ENCODE assay signal across 31 cellular contexts in the genomic region with DNA sequence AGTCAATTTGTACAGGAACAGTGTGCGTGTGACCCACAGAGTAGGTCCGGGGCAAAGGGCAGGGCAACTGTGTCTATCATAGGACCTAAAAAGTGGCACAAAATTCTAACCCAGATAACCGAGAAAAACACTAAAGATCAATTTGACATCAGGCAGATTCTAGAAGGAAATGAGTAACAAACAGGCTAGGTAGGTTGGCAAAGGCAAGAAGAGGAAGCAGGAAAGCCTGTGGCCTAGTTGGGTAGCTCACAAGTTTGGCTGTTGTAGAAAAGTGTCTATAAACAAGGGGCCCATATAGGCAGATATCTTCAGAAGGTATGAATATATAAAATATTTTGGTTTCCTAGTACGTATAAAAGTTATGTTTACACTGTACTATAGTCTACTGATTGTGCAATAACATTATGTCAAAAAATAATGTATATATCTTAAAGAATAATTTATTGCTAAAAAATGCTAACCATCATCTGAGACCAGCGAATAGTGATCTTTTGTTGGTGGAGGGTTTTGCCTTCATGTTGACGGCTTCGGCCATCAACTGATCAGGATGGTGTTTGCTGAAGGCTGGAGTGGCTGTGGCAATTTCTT. TPM values are rescaled to one million over a fixed set of nuclear protein-coding genes. Genes with fewer than 3 reads are reported as not detected.
DNase-seq lines count a peak whose midpoint lies in the region; ATAC-seq and TF ChIP-seq lines count a peak whose summit lies in the region.
"Had no signal": no experiment of that assay in that cellular context is flagged by ENCODE, and none has a peak within 500 bp of the region (broad histone marks: within the 10 kb centered on the region; RNA-seq: fewer than 3 reads in every experiment).

No MANE protein-coding gene starts in this region.

- WGBS in IMR-90 (ENCODE audit: extremely low coverage in 2 of 2, insufficient read length in 1 of 2), 2 experiments: 60% methylated on average over 1 of the region's 7 CpGs; no CpG with 5 or more reads in 1 of the 2 experiments

- intact Hi-C loops in IMR-90 (cut with micrococcal nuclease): no loop called here

- H3K27me3 Mint-ChIP-seq in CD8-positive, alpha-beta memory T cell: peaks cover 4 to 5% of the 10 kb centered on the region in 2 donors
- peaks cover 4% of the 10 kb centered on the region for H3K27me3 Mint-ChIP-seq in activated T-helper 17 cell treated with anti-CD3 and anti-CD28 coated beads, Interleukin-2, amount 50 U/mL, for 72 hours

- DNase-seq in CD8-positive, alpha-beta memory T cell: no peak
- DNase-seq in IMR-90 (no peak), C1 segment of cervical spinal cord (lab: John Stamatoyannopoulos, UW) (no peak), EL (no peak), SHP77 treated with DMSO at 0.1 percent for 48 hours (lab: John Stamatoyannopoulos, UW) (no peak), NCI-H774 (lab: John Stamatoyannopoulos, UW) (no peak)
- DNase-seq: activated CD4-positive, alpha-beta T cell treated with anti-CD3 and anti-CD28 coated beads for 1 hour; activated T-cell treated with anti-CD3 and anti-CD28 coated beads, Interleukin-2, amount 50 U/mL, for 72 hours; GM23248; left ventricle myocardium inferior; NCI-H1048; NCI-H1930; NCI-H2227 treated with DMSO at 0.1 percent for 48 hours; NCI-H748 treated with DMSO at 0.1 percent for 48 hours; PC-9; SHP77; stimulated activated CD8-positive, alpha-beta memory T cell treated with anti-CD3 and anti-CD28 coated beads, Interleukin-4, amount 100 ng/mL, for 48 hours had no signal

- peaks cover 7 to 13% (median 11%) of the 10 kb centered on the region in 3 donors for H3K4me1 Mint-ChIP-seq in CD8-positive, alpha-beta memory T cell
- peaks cover 5% of the 10 kb centered on the region for H3K4me1 Mint-ChIP-seq in activated T-helper 17 cell treated with anti-CD3 and anti-CD28 coated beads, Interleukin-2, amount 50 U/mL, for 72 hours

- no peak overlapping the region for H3K4me3 ChIP-seq in CD8-positive, alpha-beta memory T cell (ENCODE audit: low read length)
- no peak overlapping the region for H3K4me3 ChIP-seq in IMR-90 (ENCODE audit: insufficient read depth, low read depth, low read length)
- H3K4me3 ChIP-seq: GM23248, hepatocyte, left ventricle myocardium inferior, PC-9 had no signal

- no peak overlapping the region for H3K4me2 ChIP-seq in IMR-90 (ENCODE audit: low read depth, low read length)
- H3K4me2 ChIP-seq: hepatocyte, PC-9 had no signal

- H3K9ac ChIP-seq in IMR-90 (ENCODE audit: low read depth, low read length): no peak overlapping the region
- H3K9ac ChIP-seq: GM23248, parathyroid adenoma had no signal

- H2BK120ac ChIP-seq in IMR-90 (ENCODE audit: low read depth, low read length): no peak overlapping the region

- H3K9me1 ChIP-seq in IMR-90 (ENCODE audit: insufficient read depth, low read length): no peaks in the 10 kb centered on the region

- H3K4me3 Mint-ChIP-seq in CD8-positive, alpha-beta memory T cell: no peak overlapping the region
- no peak overlapping the region for H3K4me3 Mint-ChIP-seq in activated T-helper 17 cell treated with anti-CD3 and anti-CD28 coated beads, Interleukin-2, amount 50 U/mL, for 72 hours
- H3K4me3 Mint-ChIP-seq: activated T-cell treated with anti-CD3 and anti-CD28 coated beads, Interleukin-2, amount 50 U/mL, for 72 hours; central memory CD8-positive, alpha-beta T cell; natural killer cell treated with Interleukin-12 subunit alpha and Interleukin-12 subunit beta and Interleukin-15 and Interleukin-18, amount 100 ng/mL, for 72 hours had no signal

- dilution Hi-C loops in IMR-90 (cut with HindIII; ENCODE audit: low sequenced_read_pairs, unreplicated experiment): no loop called here

- H4K91ac ChIP-seq in IMR-90 (ENCODE audit: insufficient read depth, low read depth, low read length): no peak overlapping the region

- H3K4me1 ChIP-seq in CD8-positive, alpha-beta memory T cell (ENCODE audit: insufficient read depth, low read length): no peaks in the 10 kb centered on the region
- no peaks in the 10 kb centered on the region for H3K4me1 ChIP-seq in IMR-90 (ENCODE audit: control insufficient read depth, insufficient read depth, low read length)
- H3K4me1 ChIP-seq: left ventricle myocardium inferior, parathyroid adenoma had no signal

- H3K27ac Mint-ChIP-seq in CD8-positive, alpha-beta memory T cell: peak overlapping the region in 5 of 8 donors; percentile 19 to 96 (median 60)
- H3K27ac Mint-ChIP-seq in activated T-helper 17 cell treated with anti-CD3 and anti-CD28 coated beads, Interleukin-2, amount 50 U/mL, for 72 hours: no peak overlapping the region
- H3K27ac Mint-ChIP-seq: activated naive CD4-positive, alpha-beta T cell treated with anti-CD3 and anti-CD28 coated beads, Interleukin-2, amount 50 U/mL, for 72 hours; natural killer cell treated with Interleukin-12 subunit alpha and Interleukin-12 subunit beta and Interleukin-15 and Interleukin-18, amount 100 ng/mL, for 72 hours had no signal

- H3K27ac ChIP-seq in CD8-positive, alpha-beta memory T cell (ENCODE audit: low read depth, low read length): no peak overlapping the region
- no peak overlapping the region for H3K27ac ChIP-seq in IMR-90 (ENCODE audit: insufficient read depth, low read length)
- H3K27ac ChIP-seq: GM23248, hepatocyte, left ventricle myocardium inferior, parathyroid adenoma, PC-9 had no signal

- H3K4ac ChIP-seq in IMR-90 (ENCODE audit: low read depth, low read length): no peak overlapping the region

- CTCF ChIA-PET in CD8-positive, alpha-beta memory T cell (lab: Charles Lee): no interaction called here
- CTCF ChIA-PET in IMR-90 (lab: Yijun Ruan, JAX): no interaction called here

- H2BK15ac ChIP-seq in IMR-90 (ENCODE audit: low read depth, low read length): no peak overlapping the region

- no peak overlapping the region for H2AK9ac ChIP-seq in IMR-90 (replicated peaks; ENCODE audit: low read depth, low read length, poor library complexity)

- H3K23ac ChIP-seq in IMR-90 (ENCODE audit: low read depth, low read length): no peak overlapping the region

- no peak overlapping the region for H2AFZ ChIP-seq in IMR-90 (replicated peaks; ENCODE audit: low read length, poor library complexity)
- H2AFZ ChIP-seq: GM23248, hepatocyte, parathyroid adenoma, PC-9 had no signal

- no peak overlapping the region for H3K18ac ChIP-seq in IMR-90 (ENCODE audit: low read depth, low read length)

- no peaks in the 10 kb centered on the region for H3K36me3 Mint-ChIP-seq in CD8-positive, alpha-beta memory T cell
- no peaks in the 10 kb centered on the region for H3K36me3 Mint-ChIP-seq in activated T-helper 17 cell treated with anti-CD3 and anti-CD28 coated beads, Interleukin-2, amount 50 U/mL, for 72 hours (ENCODE audit: low read depth)
- H3K36me3 Mint-ChIP-seq: natural killer cell treated with Interleukin-12 subunit alpha and Interleukin-12 subunit beta and Interleukin-15 and Interleukin-18, amount 100 ng/mL, for 72 hours had no signal

- ATAC-seq in GM19395 (IDR thresholded peaks at IDR 0.05; ENCODE audit: unreplicated experiment) (peak; percentile 38), IMR-90 (ENCODE audit: low read depth) (no peak)
- peak; percentile 37 for ATAC-seq in activated T-helper 17 cell treated with anti-CD3 and anti-CD28 coated beads, Interleukin-2, amount 50 U/mL, for 72 hours (replicated peaks)
- ATAC-seq: activated naive CD4-positive, alpha-beta T cell treated with anti-CD3 and anti-CD28 coated beads, Interleukin-2, amount 50 U/mL, for 72 hours; activated T-cell treated with anti-CD3 and anti-CD28 coated beads, Interleukin-2, amount 50 U/mL, for 72 hours; natural killer cell treated with Interleukin-12 subunit alpha and Interleukin-12 subunit beta and Interleukin-15 and Interleukin-18, amount 100 ng/mL, for 72 hours; sciatic nerve had no signal

- no peak for TF ChIP-seq POLR2A in IMR-90 (IDR thresholded peaks at IDR 0.05; ENCODE audit: low read depth, low read length)

- H3K56ac ChIP-seq in IMR-90 (ENCODE audit: extremely low read depth, insufficient read depth, low read length): no peak overlapping the region

- BruUV-seq in IMR-90 (replicated peaks; lab: Mats Ljungman, UMichigan): no TSS peak

- no peak overlapping the region for H2BK5ac ChIP-seq in IMR-90 (ENCODE audit: low read depth, low read length, poor library complexity, severe bottlenecking)

- TF ChIP-seq CTCF in IMR-90 (conservative IDR thresholded peaks at IDR 0.05; ENCODE audit: low read depth, low read length): no peak

- H2AK5ac ChIP-seq in IMR-90 (ENCODE audit: low read depth, low read length): no peak overlapping the region

- no peaks in the 10 kb centered on the region for H3K79me1 ChIP-seq in IMR-90 (ENCODE audit: low read depth in 1 of 2, low read length in 2 of 2)

- H3K14ac ChIP-seq in IMR-90 (replicated peaks; ENCODE audit: low read depth, low read length): no peak overlapping the region

- H3K9me3 Mint-ChIP-seq in CD8-positive, alpha-beta memory T cell: no peaks in the 10 kb centered on the region
- H3K9me3 Mint-ChIP-seq in activated T-helper 17 cell treated with anti-CD3 and anti-CD28 coated beads, Interleukin-2, amount 50 U/mL, for 72 hours: no peaks in the 10 kb centered on the region
- H3K9me3 Mint-ChIP-seq: activated T-cell treated with anti-CD3 and anti-CD28 coated beads, Interleukin-2, amount 50 U/mL, for 72 hours; central memory CD8-positive, alpha-beta T cell; natural killer cell treated with Interleukin-12 subunit alpha and Interleukin-12 subunit beta and Interleukin-15 and Interleukin-18, amount 100 ng/mL, for 72 hours had no signal

- POLR2A ChIA-PET in CD8-positive, alpha-beta memory T cell (lab: Charles Lee): no interaction called here
- POLR2A ChIA-PET in IMR-90 (lab: Charles Lee; ENCODE audit: unreplicated experiment): no interaction called here

- no peak for TF ChIP-seq RAD21 in IMR-90 (IDR thresholded peaks at IDR 0.05; ENCODE audit: low read length)

- H3K36me3 ChIP-seq in CD8-positive, alpha-beta memory T cell (ENCODE audit: insufficient read depth, low read length): no peaks in the 10 kb centered on the region
- no peaks in the 10 kb centered on the region for H3K36me3 ChIP-seq in IMR-90 (ENCODE audit: control insufficient read depth, insufficient read depth, low read length)
- H3K36me3 ChIP-seq: left ventricle myocardium inferior had no signal

- H4K20me1 ChIP-seq in IMR-90 (ENCODE audit: insufficient read depth, low read length): no peaks in the 10 kb centered on the region

- no peak overlapping the region for H2BK20ac ChIP-seq in IMR-90 (ENCODE audit: low read depth, low read length)

- in situ Hi-C loops in IMR-90 (cut with MboI; ENCODE audit: low sequenced_read_pairs): loop anchor here (25.0 kb wide), 1 partner anchor 87 kb away; a partner anchor contains a TSS

- H3K27me3 ChIP-seq in CD8-positive, alpha-beta memory T cell (ENCODE audit: insufficient read depth, low read length, poor library complexity, severe bottlenecking): no peaks in the 10 kb centered on the region
- H3K27me3 ChIP-seq in IMR-90 (ENCODE audit: control insufficient read depth, insufficient read depth, low read length): no peaks in the 10 kb centered on the region
- H3K27me3 ChIP-seq: hepatocyte had no signal

- H4K5ac ChIP-seq in IMR-90 (ENCODE audit: low read depth, low read length): no peak overlapping the region

- no peak overlapping the region for H4K8ac ChIP-seq in IMR-90 (ENCODE audit: low read depth in 2 of 2, low read length in 2 of 2)

- H3K9me3 ChIP-seq in CD8-positive, alpha-beta memory T cell (ENCODE audit: low read length): no peaks in the 10 kb centered on the region
- no peaks in the 10 kb centered on the region for H3K9me3 ChIP-seq in IMR-90 (ENCODE audit: control insufficient read depth, insufficient read depth, low read length)
- H3K9me3 ChIP-seq: left ventricle myocardium inferior had no signal

RNA-seq across cellular contexts. Expression of a gene that starts 13.3 kb away (rescaled TPM):
- total RNA-seq in CD8-positive, alpha-beta memory T cell: not detected
- polyA plus RNA-seq in CD8-positive, alpha-beta memory T cell: not detected
- total RNA-seq in IMR-90 (2012; rRNA removed): not detected in 2 replicates
- polyA plus RNA-seq in IMR-90 (2012; rRNA removed): not detected in 2 replicates
- polyA plus RNA-seq in IMR-90 (2012; cell fraction: cytosol; rRNA removed): not detected in 2 replicates
- not detected in 2 replicates for polyA plus RNA-seq in IMR-90 (2012; cell fraction: nucleus; rRNA removed; ENCODE audit: low replicate concordance)
- total RNA-seq in activated T-helper 17 cell treated with anti-CD3 and anti-CD28 coated beads, Interleukin-2, amount 50 U/mL, for 72 hours: under 1 TPM in 1 of 2 donors, not detected in 1; 0.24 TPM
- total RNA-seq: activated naive CD4-positive, alpha-beta T cell treated with anti-CD3 and anti-CD28 coated beads, Interleukin-2, amount 50 U/mL, for 72 hours; activated T-cell treated with anti-CD3 and anti-CD28 coated beads, Interleukin-2, amount 50 U/mL, for 72 hours; astrocyte; Daoy; frontal cortex; GM23248; hepatocyte; left ventricle myocardium inferior; natural killer cell treated with Interleukin-12 subunit alpha and Interleukin-12 subunit beta and Interleukin-15 and Interleukin-18, amount 100 ng/mL, for 72 hours; PC-9; sciatic nerve; urinary bladder had no signal
- polyA plus RNA-seq: BJ, esophagus, GM23248, hepatocyte, urinary bladder had no signal

RNA-seq across cellular contexts. Expression of a gene that starts 47.8 kb away (rescaled TPM):
- total RNA-seq in CD8-positive, alpha-beta memory T cell: not detected
- polyA plus RNA-seq in CD8-positive, alpha-beta memory T cell: not detected
- not detected in 2 replicates for total RNA-seq in IMR-90 (2012; rRNA removed)
- polyA plus RNA-seq in IMR-90 (2012; rRNA removed): not detected in 2 replicates
- not detected in 2 replicates for polyA plus RNA-seq in IMR-90 (2012; cell fraction: cytosol; rRNA removed)
- polyA plus RNA-seq in IMR-90 (2012; cell fraction: nucleus; rRNA removed; ENCODE audit: low replicate concordance): not detected in 2 replicates
- not detected for total RNA-seq in activated T-helper 17 cell treated with anti-CD3 and anti-CD28 coated beads, Interleukin-2, amount 50 U/mL, for 72 hours
- total RNA-seq: activated naive CD4-positive, alpha-beta T cell treated with anti-CD3 and anti-CD28 coated beads, Interleukin-2, amount 50 U/mL, for 72 hours; activated T-cell treated with anti-CD3 and anti-CD28 coated beads, Interleukin-2, amount 50 U/mL, for 72 hours; astrocyte; Daoy; frontal cortex; GM23248; hepatocyte; left ventricle myocardium inferior; natural killer cell treated with Interleukin-12 subunit alpha and Interleukin-12 subunit beta and Interleukin-15 and Interleukin-18, amount 100 ng/mL, for 72 hours; PC-9; sciatic nerve; urinary bladder had no signal
- polyA plus RNA-seq: BJ, esophagus, GM23248, hepatocyte, urinary bladder had no signal

RNA-seq across cellular contexts. Expression of a gene that starts 59.2 kb away (rescaled TPM):
- total RNA-seq in CD8-positive, alpha-beta memory T cell: not detected
- not detected for polyA plus RNA-seq in CD8-positive, alpha-beta memory T cell
- total RNA-seq in IMR-90 (2012; rRNA removed): not detected in 2 replicates
- polyA plus RNA-seq in IMR-90 (2012; rRNA removed): not detected in 2 replicates
- polyA plus RNA-seq in IMR-90 (2012; cell fraction: cytosol; rRNA removed): not detected in 2 replicates
- polyA plus RNA-seq in IMR-90 (2012; cell fraction: nucleus; rRNA removed; ENCODE audit: low replicate concordance): not detected in 2 replicates
- not detected for total RNA-seq in activated T-helper 17 cell treated with anti-CD3 and anti-CD28 coated beads, Interleukin-2, amount 50 U/mL, for 72 hours
- total RNA-seq: activated naive CD4-positive, alpha-beta T cell treated with anti-CD3 and anti-CD28 coated beads, Interleukin-2, amount 50 U/mL, for 72 hours; activated T-cell treated with anti-CD3 and anti-CD28 coated beads, Interleukin-2, amount 50 U/mL, for 72 hours; astrocyte; Daoy; frontal cortex; GM23248; hepatocyte; left ventricle myocardium inferior; natural killer cell treated with Interleukin-12 subunit alpha and Interleukin-12 subunit beta and Interleukin-15 and Interleukin-18, amount 100 ng/mL, for 72 hours; PC-9; sciatic nerve; urinary bladder had no signal
- polyA plus RNA-seq: BJ, esophagus, GM23248, hepatocyte, urinary bladder had no signal
